ENCODE assay signal across 17 cellular contexts in the genomic region with DNA sequence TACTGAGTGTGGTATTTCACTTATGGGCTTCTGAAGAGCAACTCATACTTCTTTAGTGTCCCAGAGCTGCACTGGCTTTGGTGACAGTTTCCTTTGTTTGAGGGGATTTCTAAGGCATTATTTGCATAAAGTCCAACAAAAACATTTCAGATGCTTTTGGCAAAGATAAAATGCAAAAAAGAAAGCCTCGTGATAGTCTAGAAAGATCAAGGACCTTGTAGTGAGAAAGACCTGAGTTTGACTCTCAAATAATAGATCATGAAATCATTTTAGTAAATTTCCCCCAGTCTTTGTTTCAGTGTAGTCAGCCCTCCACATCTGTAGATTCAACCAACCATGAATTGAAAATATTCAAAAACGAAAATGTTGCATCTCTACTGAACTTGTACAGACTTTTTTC.
DNase-seq lines count a peak whose midpoint lies in the region; ATAC-seq, FAIRE-seq and TF ChIP-seq lines count a peak whose summit lies in the region.
"Had no signal": no experiment of that assay in that cellular context is flagged by ENCODE, and none has a peak within 500 bp of the region (broad histone marks: within the 10 kb centered on the region; RNA-seq: fewer than 3 reads in every experiment).

No MANE protein-coding gene starts in this region.

- peak; percentile 58 for ATAC-seq in GM19023 (IDR thresholded peaks at IDR 0.05; ENCODE audit: unreplicated experiment)
- peak; percentile 51 for ATAC-seq in HG03064 (IDR thresholded peaks at IDR 0.05; ENCODE audit: low read depth, unreplicated experiment)
- peak; percentile 78 for ATAC-seq in GM12878
- ATAC-seq: A549 had no signal

- TF ChIP-seq EP300 in GM12878 (IDR thresholded peaks at IDR 0.05; ENCODE audit: borderline replicate concordance in 1 of 2, control insufficient read depth in 1 of 2, low read depth in 2 of 2, low read length in 2 of 2): no peak
- no peak for TF ChIP-seq EP300 in suprapubic skin (IDR thresholded peaks at IDR 0.05)

- peak overlapping the region; percentile 29 to 92 (median 80); a peak in 21 of 22 replicates for H3K4me2 ChIP-seq in BLaER1 treated with 17β-estradiol and CSF1 and Interleukin-3, amounts not matched to agents 10 nM and 100 nM
- H3K4me2 ChIP-seq in GM12878 (ENCODE audit: control insufficient read depth, insufficient read depth): peak overlapping the region; percentile 30; the same call in 1 of the 2 replicates

- no TSS peak for BruUV-seq in GM12878 (replicated peaks; lab: Mats Ljungman, UMichigan)

- peak overlapping the region in 4 of 11 experiments; percentile 9 to 50 (median 26); a peak in 5 of 22 replicates for H3K9ac ChIP-seq in BLaER1 treated with 17β-estradiol and CSF1 and Interleukin-3, amounts not matched to agents 10 nM and 100 nM
- no peak overlapping the region for H3K9ac ChIP-seq in GM12878 (ENCODE audit: control insufficient read depth, insufficient read depth, low read length)

- H3K36me3 ChIP-seq in BLaER1 treated with 17β-estradiol and CSF1 and Interleukin-3, amounts not matched to agents 10 nM and 100 nM: peaks cover 0 to 11% (median 0%) of the 10 kb centered on the region in 11 experiments; a peak in 1 of 22 replicates
- H3K36me3 ChIP-seq in GM12878 (ENCODE audit: control insufficient read depth in 2 of 2, insufficient read depth in 2 of 2, low read length in 1 of 2): no peaks in the 10 kb centered on the region
- H3K36me3 ChIP-seq in suprapubic skin: no peaks in the 10 kb centered on the region
- H3K36me3 ChIP-seq: ascending aorta, ovary, Peyer's patch, spleen, thyroid gland had no signal

- RAD21 ChIA-PET in GM12878 (lab: Charles Lee; ENCODE audit: unreplicated experiment): interaction anchor here (0.9 to 1.7 kb wide), 5 partner anchors 19 to 74 kb away, joined by 3 to 4 read pairs (median 3); no protein-coding TSS in a partner anchor

- TF ChIP-seq RAD21 in GM12878 (IDR thresholded peaks at IDR 0.05; ENCODE audit: insufficient read depth, low read depth, low read length): no peak

- peaks cover 4 to 15% (median 7%) of the 10 kb centered on the region in 11 experiments; a peak in 17 of 22 replicates for H3K9me3 ChIP-seq in BLaER1 treated with 17β-estradiol and CSF1 and Interleukin-3, amounts not matched to agents 10 nM and 100 nM (replicated peaks in 1 of 11)
- H3K9me3 ChIP-seq in GM12878 (replicated peaks; ENCODE audit: control insufficient read depth, insufficient read depth, low read length): no peaks in the 10 kb centered on the region
- no peaks in the 10 kb centered on the region for H3K9me3 ChIP-seq in suprapubic skin
- H3K9me3 ChIP-seq: ascending aorta, Caco-2, ovary, Peyer's patch, thyroid gland had no signal

- SMC1A ChIA-PET in GM12878 (lab: Charles Lee; ENCODE audit: uncharacterized antibody, unreplicated experiment): interaction anchor here (0.8 to 3.3 kb wide), 7 partner anchors 11 to 104 kb away, joined by 3 to 19 read pairs (median 3); no protein-coding TSS in a partner anchor

- WGBS in GM12878 (ENCODE audit: insufficient coverage, insufficient replicate concordance, low lambda C conversion rate, missing lambda C conversion rate): 5% methylated on average over 2 of the region's 2 CpGs
- 79% methylated on average over 2 of the region's 2 CpGs for WGBS in suprapubic skin

- in situ Hi-C loops in GM12878 (cut with MboI): no loop called here

- no peak for FAIRE-seq in GM12878 (lab: Jason Lieb, UNC)
- FAIRE-seq in frontal cortex (lab: Jason Lieb, UNC): no peak
- FAIRE-seq: A549 had no signal

- DNase-seq in GM12878 (ENCODE audit: low read depth, low spot score) (no peak), NOMO-1 treated with DMSO at 0.1 percent for 48 hours (lab: John Stamatoyannopoulos, UW; ENCODE audit: unreplicated experiment) (no peak), foreskin fibroblast (no peak), suprapubic skin (ENCODE audit: low spot score in 2 of 2) (no peak), frontal cortex (ENCODE audit: low spot score in 2 of 2) (no peak)
- DNase-seq: activated T-cell treated with anti-CD3 and anti-CD28 coated beads, Interleukin-2, amount 50 U/mL, for 72 hours; Caco-2; NCI-H2227 treated with DMSO at 0.1 percent for 48 hours; ovary; Peyer's patch; spleen; thyroid gland had no signal

- intact Hi-C loops in GM12878 (cut with micrococcal nuclease; ENCODE audit: unreplicated experiment): loop anchor here (2.0 to 5.0 kb wide), 2 partner anchors 22 to 68 kb away; no protein-coding TSS in a partner anchor

- H4K20me1 ChIP-seq in BLaER1 treated with 17β-estradiol and CSF1 and Interleukin-3, amounts not matched to agents 10 nM and 100 nM: no peaks in the 10 kb centered on the region
- H4K20me1 ChIP-seq in GM12878 (ENCODE audit: control insufficient read depth, insufficient read depth): no peaks in the 10 kb centered on the region

- TF ChIP-seq POLR2A in GM12878 (IDR thresholded peaks at IDR 0.05; ENCODE audit: low read depth, low read length): no peak
- TF ChIP-seq POLR2A in suprapubic skin (IDR thresholded peaks at IDR 0.05): no peak

- no peaks in the 10 kb centered on the region for H3K27me3 ChIP-seq in BLaER1 treated with 17β-estradiol and CSF1 and Interleukin-3, amounts not matched to agents 10 nM and 100 nM
- no peaks in the 10 kb centered on the region for H3K27me3 ChIP-seq in GM12878 (replicated peaks in 1 of 2; ENCODE audit: control insufficient read depth in 2 of 2, insufficient read depth in 2 of 2, low read length in 1 of 2)
- no peaks in the 10 kb centered on the region for H3K27me3 ChIP-seq in suprapubic skin
- H3K27me3 ChIP-seq: ascending aorta, ovary, Peyer's patch, spleen, thyroid gland had no signal

- no peaks in the 10 kb centered on the region for H3K79me2 ChIP-seq in GM12878 (ENCODE audit: control insufficient read depth, insufficient read depth, low read length)

- POLR2A ChIA-PET in GM12878 (lab: Charles Lee): interaction anchor here (1.3 to 1.4 kb wide), 3 partner anchors 13 to 23 kb away, joined by 3 to 5 read pairs (median 4); no protein-coding TSS in a partner anchor

- no peak overlapping the region for H2AFZ ChIP-seq in GM12878 (ENCODE audit: control insufficient read depth, low read depth, low read length)

- peak overlapping the region; percentile 6 to 96 (median 42); a peak in 17 of 22 replicates for H3K27ac ChIP-seq in BLaER1 treated with 17β-estradiol and CSF1 and Interleukin-3, amounts not matched to agents 10 nM and 100 nM
- H3K27ac ChIP-seq in GM12878 (ENCODE audit: control insufficient read depth, insufficient read depth) (peak overlapping the region; percentile 37), suprapubic skin (no peak overlapping the region)
- H3K27ac ChIP-seq: ovary, Peyer's patch, thyroid gland had no signal

- peaks cover 49 to 92% (median 59%) of the 10 kb centered on the region in 10 experiments for H3K4me1 ChIP-seq in BLaER1 treated with 17β-estradiol and CSF1 and Interleukin-3, amounts not matched to agents 10 nM and 100 nM
- H3K4me1 ChIP-seq in GM12878 (ENCODE audit: control insufficient read depth, insufficient read depth, low read length) (peaks cover 22% of the 10 kb centered on the region), suprapubic skin (peaks cover 42% of the 10 kb centered on the region)

- CTCF ChIA-PET in GM12878 (lab: Yijun Ruan, JAX): interaction anchor here (0.7 to 1.4 kb wide), 3 partner anchors 13 to 129 kb away, joined by 3 to 4 read pairs (median 3); no protein-coding TSS in a partner anchor

- TF ChIP-seq CTCF in GM12878 (IDR thresholded peaks at IDR 0.05 in 2 of 3, conservative IDR thresholded peaks at IDR 0.05 in 1 of 3; ENCODE audit: control insufficient read depth in 2 of 3, extremely low read depth in 1 of 3, insufficient read depth in 1 of 3, low read depth in 3 of 3, low read length in 3 of 3) (no peak), foreskin fibroblast (IDR thresholded peaks at IDR 0.05; ENCODE audit: low read depth, low read length) (no peak), suprapubic skin (IDR thresholded peaks at IDR 0.05) (no peak)

- H3K4me3 ChIP-seq in BLaER1 treated with 17β-estradiol and CSF1 and Interleukin-3, amounts not matched to agents 10 nM and 100 nM: no peak overlapping the region
- H3K4me3 ChIP-seq in GM12878 (no peak overlapping the region), foreskin fibroblast (ENCODE audit: low read depth in 1 of 2, low read length in 2 of 2) (no peak overlapping the region), suprapubic skin (no peak overlapping the region)
- H3K4me3 ChIP-seq: A549, ascending aorta, ovary, Peyer's patch, thyroid gland had no signal

TF ChIP-seq in GM12878, 131 proteins besides CTCF, POLR2A, EP300 and RAD21 (continues in another document):
- TF ChIP-seq RELB (IDR thresholded peaks at IDR 0.05; ENCODE audit: low read depth): 0 out of 2 replicates have a peak, but pooled peaks have one; percentile 31
- 0 out of 3 replicates have a peak, but pooled peaks have one; percentile 55 for TF ChIP-seq POU2F2 (IDR thresholded peaks at IDR 0.05; ENCODE audit: borderline replicate concordance, low read depth, low read length)
- TF ChIP-seq CREB1 (IDR thresholded peaks at IDR 0.05; ENCODE audit: low read depth): no peak
- 0 out of 2 replicates have a peak, but pooled peaks have one; percentile 22 for TF ChIP-seq ATF7 (IDR thresholded peaks at IDR 0.05; ENCODE audit: low read depth)
- no peak for TF ChIP-seq MYC (IDR thresholded peaks at IDR 0.05; ENCODE audit: insufficient read depth, insufficient read length, insufficient replicate concordance, low read length, severe bottlenecking)
- TF ChIP-seq JUNB (IDR thresholded peaks at IDR 0.05): 0 out of 2 replicates have a peak, but pooled peaks have one; percentile 14
